In the genomic region with DNA sequence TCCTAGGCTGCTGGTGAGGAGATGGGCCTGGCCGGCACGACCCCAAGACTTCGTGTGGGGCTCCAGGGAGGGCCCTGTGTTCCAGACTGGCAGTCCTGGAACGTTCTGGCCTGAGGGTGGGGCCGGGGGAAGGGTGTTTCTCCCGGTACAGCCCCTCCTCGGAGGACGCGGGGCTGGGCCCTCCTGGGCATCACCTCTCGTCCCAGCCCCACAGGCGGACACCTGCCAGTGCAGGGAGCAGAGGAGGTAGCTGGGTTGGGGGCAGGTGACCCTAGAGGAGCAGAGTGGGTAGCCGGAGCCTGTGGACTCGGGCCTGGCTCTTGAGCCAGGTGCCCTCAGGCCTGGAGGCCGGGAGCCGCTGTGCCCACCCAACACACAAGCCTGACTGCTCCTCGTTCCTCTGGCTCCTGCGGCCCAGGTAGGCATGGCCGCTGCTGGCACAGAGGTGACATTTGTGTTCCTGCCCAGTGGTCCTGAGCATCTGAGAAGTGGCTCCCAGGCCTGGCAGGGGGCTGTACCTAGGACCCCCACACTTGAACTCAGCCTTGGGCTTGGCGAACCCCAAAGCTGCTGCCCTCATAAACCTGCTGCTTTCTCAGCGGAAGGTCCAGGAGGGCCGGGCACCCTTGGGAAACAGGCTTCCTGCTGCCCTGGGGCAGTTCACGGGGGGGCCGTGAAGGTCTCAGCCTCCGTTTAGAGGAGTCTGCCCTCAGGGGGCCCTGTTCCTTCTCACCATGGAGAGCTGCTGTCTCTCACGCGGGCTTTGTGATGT, we compare ENCODE assay signal across 25 cellular contexts. TPM values are rescaled to one million over a fixed set of nuclear protein-coding genes. Genes with fewer than 3 reads are reported as not detected.
DNase-seq lines count a peak whose midpoint lies in the region; ATAC-seq and TF ChIP-seq lines count a peak whose summit lies in the region.
"Had no signal": no experiment of that assay in that cellular context is flagged by ENCODE, and none has a peak within 500 bp of the region (broad histone marks: within the 10 kb centered on the region; RNA-seq: fewer than 3 reads in every experiment).

No MANE protein-coding gene starts in this region.

- intact Hi-C loops in mucosa of descending colon (cut with DNase I, micrococcal nuclease): no loop called here

- TF ChIP-seq POLR2A in Peyer's patch (IDR thresholded peaks at IDR 0.05) (no peak), gastroesophageal sphincter (IDR thresholded peaks at IDR 0.05) (no peak)

- H3K4me3 Mint-ChIP-seq in activated naive CD8-positive, alpha-beta T cell treated with anti-CD3 and anti-CD28 coated beads, Interleukin-2, amount 10 ng/mL, durations not matched to agents 7 days and 5 days: no peak overlapping the region
- no peak overlapping the region for H3K4me3 Mint-ChIP-seq in activated naive CD8-positive, alpha-beta T cell treated with anti-CD3 and anti-CD28 coated beads, Interleukin-2, amount 50 U/mL, for 24 hours
- H3K4me3 Mint-ChIP-seq in glutamatergic neuron (ENCODE audit: unreplicated experiment): no peak overlapping the region
- no peak overlapping the region for H3K4me3 Mint-ChIP-seq in activated CD4-positive, alpha-beta memory T cell treated with anti-CD3 and anti-CD28 coated beads, Interleukin-2, amount 10 ng/mL, durations not matched to agents 7 days and 5 days
- H3K4me3 Mint-ChIP-seq: CD4-positive, alpha-beta memory T cell had no signal

- TF ChIP-seq CTCF in Peyer's patch (IDR thresholded peaks at IDR 0.05) (peak in 3 of 6 experiments; percentile 33 to 44 (median 35)), glutamatergic neuron (IDR thresholded peaks at IDR 0.05; ENCODE audit: partially characterized antibody, unreplicated experiment) (no peak), mucosa of descending colon (IDR thresholded peaks at IDR 0.05) (no peak), gastroesophageal sphincter (IDR thresholded peaks at IDR 0.05) (no peak)

- no peak for ATAC-seq in activated naive CD8-positive, alpha-beta T cell treated with anti-CD3 and anti-CD28 coated beads, Interleukin-2, amount 10 ng/mL, durations not matched to agents 7 days and 5 days (ENCODE audit: low read depth)
- no peak for ATAC-seq in activated naive CD8-positive, alpha-beta T cell treated with anti-CD3 and anti-CD28 coated beads, Interleukin-2, amount 50 U/mL, for 24 hours
- peak; percentile 5 for ATAC-seq in mucosa of descending colon
- ATAC-seq in gastroesophageal sphincter: no peak
- no peak for ATAC-seq in GM19035 (IDR thresholded peaks at IDR 0.05; ENCODE audit: unreplicated experiment)
- ATAC-seq: GM12878 had no signal

- no peak overlapping the region for H3K27ac Mint-ChIP-seq in activated naive CD8-positive, alpha-beta T cell treated with anti-CD3 and anti-CD28 coated beads, Interleukin-2, amount 10 ng/mL, durations not matched to agents 7 days and 5 days
- H3K27ac Mint-ChIP-seq in activated naive CD8-positive, alpha-beta T cell treated with anti-CD3 and anti-CD28 coated beads, Interleukin-2, amount 50 U/mL, for 24 hours: no peak overlapping the region
- no peak overlapping the region for H3K27ac Mint-ChIP-seq in glutamatergic neuron (ENCODE audit: unreplicated experiment)
- no peak overlapping the region for H3K27ac Mint-ChIP-seq in activated CD4-positive, alpha-beta memory T cell treated with anti-CD3 and anti-CD28 coated beads, Interleukin-2, amount 10 ng/mL, durations not matched to agents 7 days and 5 days
- H3K27ac Mint-ChIP-seq: CD4-positive, alpha-beta memory T cell had no signal

- H3K4me1 ChIP-seq in Peyer's patch (peaks cover 0 to 15% (median 0%) of the 10 kb centered on the region in 4 donors), mucosa of descending colon (ENCODE audit: low read depth) (peaks cover 3% of the 10 kb centered on the region), gastroesophageal sphincter (no peaks in the 10 kb centered on the region)

- H3K27ac ChIP-seq in Peyer's patch (peak overlapping the region in 3 of 4 donors; percentile 80 to 97 (median 92)), gastroesophageal sphincter (no peak overlapping the region)
- H3K27ac ChIP-seq: 22Rv1; BLaER1 treated with 17β-estradiol and CSF1 and Interleukin-3, amounts not matched to agents 10 nM and 100 nM; PC-9; RWPE1; SJCRH30 had no signal

- 47% methylated on average over 3 of the region's 26 CpGs; no CpG with 5 or more reads in 1 of the 2 donors for WGBS in gastroesophageal sphincter (ENCODE audit: low coverage in 1 of 2), 2 donors

- H3K4me3 ChIP-seq in Peyer's patch (peak overlapping the region in 3 of 4 donors; percentile 29 to 65 (median 64)), mucosa of descending colon (no peak overlapping the region), gastroesophageal sphincter (no peak overlapping the region)
- H3K4me3 ChIP-seq: BLaER1 treated with 17β-estradiol and CSF1 and Interleukin-3, amounts not matched to agents 10 nM and 100 nM; GM12878; PC-9; SJCRH30 had no signal

- H3K36me3 Mint-ChIP-seq in activated naive CD8-positive, alpha-beta T cell treated with anti-CD3 and anti-CD28 coated beads, Interleukin-2, amount 10 ng/mL, durations not matched to agents 7 days and 5 days: no peaks in the 10 kb centered on the region
- no peaks in the 10 kb centered on the region for H3K36me3 Mint-ChIP-seq in activated naive CD8-positive, alpha-beta T cell treated with anti-CD3 and anti-CD28 coated beads, Interleukin-2, amount 50 U/mL, for 24 hours (ENCODE audit: low read depth)
- no peaks in the 10 kb centered on the region for H3K36me3 Mint-ChIP-seq in glutamatergic neuron (ENCODE audit: unreplicated experiment)
- no peaks in the 10 kb centered on the region for H3K36me3 Mint-ChIP-seq in activated CD4-positive, alpha-beta memory T cell treated with anti-CD3 and anti-CD28 coated beads, Interleukin-2, amount 10 ng/mL, durations not matched to agents 7 days and 5 days (ENCODE audit: low read depth)
- H3K36me3 Mint-ChIP-seq: CD4-positive, alpha-beta memory T cell had no signal

- no peak for TF ChIP-seq EP300 in gastroesophageal sphincter (IDR thresholded peaks at IDR 0.05)

- peak; percentile 23 for DNase-seq in activated naive CD8-positive, alpha-beta T cell treated with anti-CD3 and anti-CD28 coated beads, Interleukin-2, amount 10 ng/mL, durations not matched to agents 7 days and 5 days
- no peak for DNase-seq in activated naive CD8-positive, alpha-beta T cell treated with anti-CD3 and anti-CD28 coated beads, Interleukin-2, amount 50 U/mL, for 24 hours
- DNase-seq in Peyer's patch (peak in 2 of 3 donors; percentile 64 to 66), glutamatergic neuron (peak; percentile 23), mucosa of descending colon (peak in 1 of 3 donors; percentile 51)
- DNase-seq in activated CD4-positive, alpha-beta memory T cell treated with anti-CD3 and anti-CD28 coated beads, Interleukin-2, amount 10 ng/mL, durations not matched to agents 7 days and 5 days: no peak
- DNase-seq: ACHN, DND-41, MM.1S, NCI-H1092, NCI-H1436, NCI-H1930, NCI-H226, NCI-H510A treated with DMSO at 0.1 percent for 48 hours, NCI-H748 treated with DMSO at 0.1 percent for 48 hours, PC-9, SJCRH30 had no signal

- peaks cover 6% of the 10 kb centered on the region for H3K27me3 Mint-ChIP-seq in activated naive CD8-positive, alpha-beta T cell treated with anti-CD3 and anti-CD28 coated beads, Interleukin-2, amount 10 ng/mL, durations not matched to agents 7 days and 5 days
- H3K27me3 Mint-ChIP-seq in activated naive CD8-positive, alpha-beta T cell treated with anti-CD3 and anti-CD28 coated beads, Interleukin-2, amount 50 U/mL, for 24 hours: peaks cover 3% of the 10 kb centered on the region
- H3K27me3 Mint-ChIP-seq in glutamatergic neuron (ENCODE audit: unreplicated experiment): peaks cover 10% of the 10 kb centered on the region
- peaks cover 2% of the 10 kb centered on the region for H3K27me3 Mint-ChIP-seq in activated CD4-positive, alpha-beta memory T cell treated with anti-CD3 and anti-CD28 coated beads, Interleukin-2, amount 10 ng/mL, durations not matched to agents 7 days and 5 days
- H3K27me3 Mint-ChIP-seq: CD4-positive, alpha-beta memory T cell had no signal

- H3K27me3 ChIP-seq in Peyer's patch: no peaks in the 10 kb centered on the region
- peaks cover 86% of the 10 kb centered on the region for H3K27me3 ChIP-seq in gastroesophageal sphincter
- H3K27me3 ChIP-seq: SJCRH30 had no signal

- H3K9me3 ChIP-seq in Peyer's patch (no peaks in the 10 kb centered on the region), mucosa of descending colon (no peaks in the 10 kb centered on the region), gastroesophageal sphincter (no peaks in the 10 kb centered on the region)
- H3K9me3 ChIP-seq: BLaER1 treated with 17β-estradiol and CSF1 and Interleukin-3, amounts not matched to agents 10 nM and 100 nM; SJCRH30 had no signal

- H3K9me3 Mint-ChIP-seq in activated naive CD8-positive, alpha-beta T cell treated with anti-CD3 and anti-CD28 coated beads, Interleukin-2, amount 10 ng/mL, durations not matched to agents 7 days and 5 days: no peaks in the 10 kb centered on the region
- H3K9me3 Mint-ChIP-seq in activated naive CD8-positive, alpha-beta T cell treated with anti-CD3 and anti-CD28 coated beads, Interleukin-2, amount 50 U/mL, for 24 hours: no peaks in the 10 kb centered on the region
- H3K9me3 Mint-ChIP-seq in glutamatergic neuron (ENCODE audit: unreplicated experiment): peaks cover 2% of the 10 kb centered on the region
- H3K9me3 Mint-ChIP-seq in activated CD4-positive, alpha-beta memory T cell treated with anti-CD3 and anti-CD28 coated beads, Interleukin-2, amount 10 ng/mL, durations not matched to agents 7 days and 5 days: no peaks in the 10 kb centered on the region
- H3K9me3 Mint-ChIP-seq: CD4-positive, alpha-beta memory T cell had no signal

- no peaks in the 10 kb centered on the region for H3K4me1 Mint-ChIP-seq in activated naive CD8-positive, alpha-beta T cell treated with anti-CD3 and anti-CD28 coated beads, Interleukin-2, amount 10 ng/mL, durations not matched to agents 7 days and 5 days
- H3K4me1 Mint-ChIP-seq in activated naive CD8-positive, alpha-beta T cell treated with anti-CD3 and anti-CD28 coated beads, Interleukin-2, amount 50 U/mL, for 24 hours: no peaks in the 10 kb centered on the region
- peaks cover 2% of the 10 kb centered on the region for H3K4me1 Mint-ChIP-seq in glutamatergic neuron (ENCODE audit: low read depth, unreplicated experiment)
- H3K4me1 Mint-ChIP-seq in activated CD4-positive, alpha-beta memory T cell treated with anti-CD3 and anti-CD28 coated beads, Interleukin-2, amount 10 ng/mL, durations not matched to agents 7 days and 5 days: no peaks in the 10 kb centered on the region
- H3K4me1 Mint-ChIP-seq: CD4-positive, alpha-beta memory T cell had no signal

- POLR2A ChIA-PET in activated naive CD8-positive, alpha-beta T cell treated with anti-CD3 and anti-CD28 coated beads, Interleukin-2, amount 10 ng/mL, durations not matched to agents 7 days and 5 days (lab: Charles Lee): no interaction called here
- POLR2A ChIA-PET in activated CD4-positive, alpha-beta memory T cell treated with anti-CD3 and anti-CD28 coated beads, Interleukin-2, amount 10 ng/mL, durations not matched to agents 7 days and 5 days (lab: Charles Lee): no interaction called here

- CTCF ChIA-PET in activated CD4-positive, alpha-beta memory T cell treated with anti-CD3 and anti-CD28 coated beads, Interleukin-2, amount 10 ng/mL, durations not matched to agents 7 days and 5 days (lab: Charles Lee): no interaction called here

- peaks cover 0 to 13% (median 0%) of the 10 kb centered on the region in 3 donors for H3K36me3 ChIP-seq in Peyer's patch
- H3K36me3 ChIP-seq in mucosa of descending colon (ENCODE audit: low read depth): no peaks in the 10 kb centered on the region
- no peaks in the 10 kb centered on the region for H3K36me3 ChIP-seq in gastroesophageal sphincter
- H3K36me3 ChIP-seq: BLaER1 treated with 17β-estradiol and CSF1 and Interleukin-3, amounts not matched to agents 10 nM and 100 nM; SJCRH30 had no signal

RNA-seq across cellular contexts. Expression of gene SLC6A19, which starts 0.8 kb away (rescaled TPM):
- total RNA-seq in activated naive CD8-positive, alpha-beta T cell treated with anti-CD3 and anti-CD28 coated beads, Interleukin-2, amount 10 ng/mL, durations not matched to agents 7 days and 5 days: not detected
- total RNA-seq in Peyer's patch (100 to 1,000 TPM in 3 of 4 donors, 1 to 10 TPM in 1; 9.9 to 934 (median 516) TPM), glutamatergic neuron (ENCODE audit: unreplicated experiment) (not detected), mucosa of descending colon (10 to 100 TPM; 14.4 to 92.8 (median 29.2) TPM), gastroesophageal sphincter (not detected)
- total RNA-seq in activated CD4-positive, alpha-beta memory T cell treated with anti-CD3 and anti-CD28 coated beads, Interleukin-2, amount 10 ng/mL, durations not matched to agents 7 days and 5 days: not detected
- total RNA-seq: CD4-positive, alpha-beta memory T cell; LHCN-M2; PC-9; SJCRH30 had no signal

RNA-seq across cellular contexts. Expression of gene SLC6A18, which starts 23.0 kb away (rescaled TPM):
- total RNA-seq in activated naive CD8-positive, alpha-beta T cell treated with anti-CD3 and anti-CD28 coated beads, Interleukin-2, amount 10 ng/mL, durations not matched to agents 7 days and 5 days: not detected
- total RNA-seq in Peyer's patch (under 1 TPM in 2 of 4 donors, not detected in 2; 0.53 to 0.95 TPM), glutamatergic neuron (ENCODE audit: unreplicated experiment) (not detected), mucosa of descending colon (under 1 TPM in 1 of 3 donors, not detected in 2; 0.89 TPM), gastroesophageal sphincter (not detected)
- not detected for total RNA-seq in activated CD4-positive, alpha-beta memory T cell treated with anti-CD3 and anti-CD28 coated beads, Interleukin-2, amount 10 ng/mL, durations not matched to agents 7 days and 5 days
- total RNA-seq: CD4-positive, alpha-beta memory T cell; GM12878; LHCN-M2; PC-9; SJCRH30 had no signal

Comparison
In these comparisons a context has a peak if more than half of its experiments do, and no peak if none do; other contexts are left out.
1. DNase-seq: peak in activated naive CD8-positive, alpha-beta T cell treated with anti-CD3 and anti-CD28 coated beads, Interleukin-2, amount 10 ng/mL, durations not matched to agents 7 days and 5 days (single experiment), Peyer's patch (2 of 3) and glutamatergic neuron (single experiment); none in activated naive CD8-positive, alpha-beta T cell treated with anti-CD3 and anti-CD28 coated beads, Interleukin-2, amount 50 U/mL, for 24 hours (single experiment) and activated CD4-positive, alpha-beta memory T cell treated with anti-CD3 and anti-CD28 coated beads, Interleukin-2, amount 10 ng/mL, durations not matched to agents 7 days and 5 days (single experiment).
2. H3K27ac ChIP-seq: peak in Peyer's patch (3 of 4); none in gastroesophageal sphincter (0 of 4).
3. H3K4me3 ChIP-seq: peak in Peyer's patch (3 of 4); none in mucosa of descending colon (single experiment) and gastroesophageal sphincter (0 of 2).
4. RNA of gene SLC6A19, which starts 0.8 kb away (total RNA-seq): 9.9 to 934 TPM in Peyer's patch and 14.4 to 92.8 TPM in mucosa of descending colon; not detected in activated naive CD8-positive, alpha-beta T cell treated with anti-CD3 and anti-CD28 coated beads, Interleukin-2, amount 10 ng/mL, durations not matched to agents 7 days and 5 days, not detected in glutamatergic neuron (single experiment), not detected in gastroesophageal sphincter and not detected in activated CD4-positive, alpha-beta memory T cell treated with anti-CD3 and anti-CD28 coated beads, Interleukin-2, amount 10 ng/mL, durations not matched to agents 7 days and 5 days; every median in the first group is over 10 times any median in the second.